ENCODE assay signal across 11 cellular contexts in genomic region chr14:91412939-91413338, GRCh38. TPM values are rescaled to one million over a fixed set of nuclear protein-coding genes. Genes with fewer than 3 reads are reported as not detected.
DNase-seq lines count a peak whose midpoint lies in the region; ATAC-seq and TF ChIP-seq lines count a peak whose summit lies in the region.
"Had no signal": no experiment of that assay in that cellular context is flagged by ENCODE, and none has a peak within 500 bp of the region (broad histone marks: within the 10 kb centered on the region; RNA-seq: fewer than 3 reads in every experiment).

No MANE protein-coding gene starts in this region.

- H3K27ac Mint-ChIP-seq in activated naive CD4-positive, alpha-beta T cell treated with anti-CD3 and anti-CD28 coated beads, Interleukin-2, amount 10 ng/mL, durations not matched to agents 7 days and 5 days, result peak overlapping the region; percentile 99
- peak overlapping the region; percentile 59 for H3K27ac Mint-ChIP-seq in activated B cell treated with CpG ODN at 0.5 μM for 24 hours
- H3K27ac Mint-ChIP-seq in immature natural killer cell, result peak overlapping the region; percentile 98 to 100 (median 99)
- H3K27ac Mint-ChIP-seq in CD14-positive monocyte, result peak overlapping the region in 3 of 7 donors; percentile 3 to 90 (median 32)

- no peak for DNase-seq in activated naive CD4-positive, alpha-beta T cell treated with anti-CD3 and anti-CD28 coated beads, Interleukin-2, amount 10 ng/mL, durations not matched to agents 7 days and 5 days
- DNase-seq in activated naive CD4-positive, alpha-beta T cell treated with anti-CD3 and anti-CD28 coated beads, Interleukin-2, amount 50 U/mL, for 16 hours, result no peak
- DNase-seq in activated B cell treated with CpG ODN at 0.5 μM for 24 hours (no peak), immature natural killer cell (no peak), DMS153 (lab: John Stamatoyannopoulos, UW) (no peak), colonic mucosa (no peak), Kasumi-1 (lab: John Stamatoyannopoulos, UW) (no peak), CD14-positive monocyte (ENCODE audit: low spot score) (no peak)
- DNase-seq: activated gamma-delta T cell, MG63, PC-3 had no signal

- H3K4me3 Mint-ChIP-seq in activated naive CD4-positive, alpha-beta T cell treated with anti-CD3 and anti-CD28 coated beads, Interleukin-2, amount 10 ng/mL, durations not matched to agents 7 days and 5 days, result peak overlapping the region; percentile 94
- H3K4me3 Mint-ChIP-seq in activated B cell treated with CpG ODN at 0.5 μM for 24 hours, result peak overlapping the region; percentile 50
- peak overlapping the region; percentile 98 to 100 (median 99) for H3K4me3 Mint-ChIP-seq in immature natural killer cell
- no peak overlapping the region for H3K4me3 Mint-ChIP-seq in CD14-positive monocyte

- no peak for ATAC-seq in activated B cell treated with CpG ODN at 0.5 μM for 24 hours (ENCODE audit: low read depth)
- ATAC-seq: PC-3 had no signal

- peaks cover 66% of the 10 kb centered on the region for H3K4me1 Mint-ChIP-seq in activated naive CD4-positive, alpha-beta T cell treated with anti-CD3 and anti-CD28 coated beads, Interleukin-2, amount 10 ng/mL, durations not matched to agents 7 days and 5 days
- peaks cover 80% of the 10 kb centered on the region for H3K4me1 Mint-ChIP-seq in activated B cell treated with CpG ODN at 0.5 μM for 24 hours
- peaks cover 80 to 86% of the 10 kb centered on the region in 2 donors for H3K4me1 Mint-ChIP-seq in immature natural killer cell
- H3K4me1 Mint-ChIP-seq in CD14-positive monocyte, result peaks cover 78% of the 10 kb centered on the region

- H3K27me3 ChIP-seq in colonic mucosa, result no peaks in the 10 kb centered on the region
- H3K27me3 ChIP-seq: MG63 had no signal

- no peak overlapping the region for H3K27ac ChIP-seq in colonic mucosa

- no peak overlapping the region for H3K4me3 ChIP-seq in colonic mucosa
- H3K4me3 ChIP-seq: MG63 had no signal

- POLR2A ChIA-PET in activated B cell treated with CpG ODN at 0.5 μM for 24 hours (lab: Charles Lee), result interaction anchor here (0.6 to 9.0 kb wide), 5 partner anchors 12 to 89 kb away, joined by 4 to 129 read pairs (median 7); no protein-coding TSS in a partner anchor

- H3K9me3 Mint-ChIP-seq in activated naive CD4-positive, alpha-beta T cell treated with anti-CD3 and anti-CD28 coated beads, Interleukin-2, amount 10 ng/mL, durations not matched to agents 7 days and 5 days, result no peaks in the 10 kb centered on the region
- H3K9me3 Mint-ChIP-seq in activated B cell treated with CpG ODN at 0.5 μM for 24 hours (no peaks in the 10 kb centered on the region), immature natural killer cell (no peaks in the 10 kb centered on the region), CD14-positive monocyte (no peaks in the 10 kb centered on the region)

- no peaks in the 10 kb centered on the region for H3K36me3 ChIP-seq in colonic mucosa
- H3K36me3 ChIP-seq: MG63 had no signal

- no peaks in the 10 kb centered on the region for H3K9me3 ChIP-seq in colonic mucosa
- H3K9me3 ChIP-seq: MG63 had no signal

- peak overlapping the region in 1 of 2 donors; percentile 23 for H3K9ac ChIP-seq in colonic mucosa (ENCODE audit: low read depth in 2 of 2, low read length in 2 of 2)

- TF ChIP-seq CTCF in activated B cell treated with CpG ODN at 0.5 μM for 24 hours (IDR thresholded peaks at IDR 0.05), result no peak
- no peak for TF ChIP-seq CTCF in colonic mucosa (IDR thresholded peaks at IDR 0.05)
- TF ChIP-seq CTCF in CD14-positive monocyte (IDR thresholded peaks at IDR 0.05), result no peak

- CTCF ChIA-PET in activated naive CD4-positive, alpha-beta T cell treated with anti-CD3 and anti-CD28 coated beads, Interleukin-2, amount 10 ng/mL, durations not matched to agents 7 days and 5 days (lab: Charles Lee), result interaction anchor here (0.8 to 8.5 kb wide), 2 partner anchors 40 to 88 kb away, joined by 3 to 85 read pairs; no protein-coding TSS in a partner anchor
- CTCF ChIA-PET in activated B cell treated with CpG ODN at 0.5 μM for 24 hours (lab: Charles Lee), result interaction anchor here (1.0 kb wide), 1 partner anchor 89 kb away, joined by 4 read pairs; no protein-coding TSS in a partner anchor

- peaks cover 6% of the 10 kb centered on the region for H3K4me1 ChIP-seq in colonic mucosa

- no peaks in the 10 kb centered on the region for H3K27me3 Mint-ChIP-seq in activated naive CD4-positive, alpha-beta T cell treated with anti-CD3 and anti-CD28 coated beads, Interleukin-2, amount 10 ng/mL, durations not matched to agents 7 days and 5 days
- H3K27me3 Mint-ChIP-seq in activated B cell treated with CpG ODN at 0.5 μM for 24 hours (no peaks in the 10 kb centered on the region), immature natural killer cell (ENCODE audit: low read depth in 3 of 3) (peaks cover 14 to 36% (median 21%) of the 10 kb centered on the region in 3 donors), CD14-positive monocyte (ENCODE audit: low read depth in 3 of 3) (no peaks in the 10 kb centered on the region)

- H3K36me3 Mint-ChIP-seq in activated naive CD4-positive, alpha-beta T cell treated with anti-CD3 and anti-CD28 coated beads, Interleukin-2, amount 10 ng/mL, durations not matched to agents 7 days and 5 days, result peaks cover 74% of the 10 kb centered on the region
- peaks cover 68% of the 10 kb centered on the region for H3K36me3 Mint-ChIP-seq in activated B cell treated with CpG ODN at 0.5 μM for 24 hours (ENCODE audit: low read depth)
- peaks cover 19 to 52% (median 44%) of the 10 kb centered on the region in 3 donors for H3K36me3 Mint-ChIP-seq in immature natural killer cell
- H3K36me3 Mint-ChIP-seq in CD14-positive monocyte, result peaks cover 55 to 68% of the 10 kb centered on the region in 2 donors

- intact Hi-C loops in activated B cell treated with CpG ODN at 0.5 μM for 24 hours (cut with micrococcal nuclease) (no loop called here), colonic mucosa (cut with DNase I) (no loop called here), CD14-positive monocyte (cut with micrococcal nuclease) (loop anchor here in 1 of 2 donors (2.0 to 10.0 kb wide), 2 partner anchors 16 to 168 kb away; partner anchors contain the start of gene GPR68)

RNA-seq across cellular contexts. Expression of gene CCDC88C, which starts 4.7 kb away (rescaled TPM):
- 153 and 164 TPM in 2 replicates for total RNA-seq in activated B cell treated with CpG ODN at 0.5 μM for 24 hours
- polyA plus RNA-seq in immature natural killer cell, result 10 to 100 TPM; 19.5 to 58.2 (median 21.2) TPM
- total RNA-seq in colonic mucosa, result 10 to 100 TPM; 45.6 to 48.0 TPM
- polyA plus RNA-seq in CD14-positive monocyte, result 10 to 100 TPM; 11.6 to 12.3 TPM

Comparison
In these comparisons a context has a peak if more than half of its experiments do, and no peak if none do; other contexts are left out.
1. H3K4me3 Mint-ChIP-seq: peak in activated naive CD4-positive, alpha-beta T cell treated with anti-CD3 and anti-CD28 coated beads, Interleukin-2, amount 10 ng/mL, durations not matched to agents 7 days and 5 days (single experiment), activated B cell treated with CpG ODN at 0.5 μM for 24 hours (single experiment) and immature natural killer cell (5 of 5); none in CD14-positive monocyte (0 of 2).